In genomic region chr12:50111693-50112455, GRCh38 we compare ENCODE assay signal across 1 cellular context.
TF ChIP-seq lines count a peak whose summit lies in the region.

Gene COX14, plus strand, starts transcription at chr12:50112236. Its CDS starts 7,808 bp downstream, at chr12:50120044.

TF ChIP-seq in HEK293, 187 proteins besides CTCF, POLR2A, EP300 and RAD21 (continued from another document and continues in another):
- TF ChIP-seq ZNF148 (tag by site-specific recombination; IDR thresholded peaks at IDR 0.05; ENCODE audit: borderline replicate concordance) (no peak), ZNF692 (tag by site-specific recombination; IDR thresholded peaks at IDR 0.05) (peak; percentile 83), ZNF146 (tag by site-specific recombination; IDR thresholded peaks at IDR 0.05) (no peak), ZNF239 (tag by site-specific recombination; IDR thresholded peaks at IDR 0.05) (no peak), ZFHX2 (tag by site-specific recombination; conservative IDR thresholded peaks at IDR 0.05) (0 out of 2 replicates have a peak, but pooled peaks have one; percentile 8), ZBTB48 (tag by site-specific recombination; IDR thresholded peaks at IDR 0.05) (peak; percentile 85), ZNF24 (tag by site-specific recombination; IDR thresholded peaks at IDR 0.05) (peak; percentile 93), ZBTB6 (tag by site-specific recombination; IDR thresholded peaks at IDR 0.05) (no peak; the same call in 1 of the 2 replicates), PRDM10 (tag by site-specific recombination; IDR thresholded peaks at IDR 0.05) (no peak), ZNF248 (tag by site-specific recombination; IDR thresholded peaks at IDR 0.05) (no peak), ZSCAN30 (tag by site-specific recombination; IDR thresholded peaks at IDR 0.05) (peak; percentile 79), ZNF133 (tag by site-specific recombination; IDR thresholded peaks at IDR 0.05) (no peak), SP3 (tag by site-specific recombination; IDR thresholded peaks at IDR 0.05) (peak; percentile 90), ZNF529 (tag by site-specific recombination; IDR thresholded peaks at IDR 0.05; ENCODE audit: insufficient replicate concordance) (no peak), ZNF221 (tag by site-specific recombination; IDR thresholded peaks at IDR 0.05; ENCODE audit: borderline replicate concordance) (no peak), ZBTB11 (tag by site-specific recombination; conservative IDR thresholded peaks at IDR 0.05; ENCODE audit: low read depth) (peak; percentile 81), ZNF76 (tag by site-specific recombination; IDR thresholded peaks at IDR 0.05; ENCODE audit: borderline replicate concordance, low read depth) (peak; percentile 70), ZXDB (tag by site-specific recombination; IDR thresholded peaks at IDR 0.05) (peak; percentile 86), GLI4 (tag by site-specific recombination; IDR thresholded peaks at IDR 0.05) (no peak), PATZ1 (tag by site-specific recombination; IDR thresholded peaks at IDR 0.05) (no peak; the same call in none of the 2 replicates), ZNF23 (tag by site-specific recombination; IDR thresholded peaks at IDR 0.05; ENCODE audit: borderline replicate concordance) (no peak), TRIM28 (IDR thresholded peaks at IDR 0.05; ENCODE audit: borderline replicate concordance, low read length) (peak; percentile 75; the same call in 1 of the 2 replicates), HIC1 (tag by site-specific recombination; IDR thresholded peaks at IDR 0.05) (no peak), ZNF670 (tag by site-specific recombination; IDR thresholded peaks at IDR 0.05; ENCODE audit: low read depth) (no peak), ZNF175 (tag by site-specific recombination; IDR thresholded peaks at IDR 0.05) (no peak), BCL6B (tag by site-specific recombination; IDR thresholded peaks at IDR 0.05) (no peak), SCRT2 (tag by site-specific recombination; IDR thresholded peaks at IDR 0.05) (peak; percentile 56; the same call in 1 of the 2 replicates), WT1 (tag by site-specific recombination; IDR thresholded peaks at IDR 0.05) (peak; percentile 35; the same call in 1 of the 2 replicates), ZFP37 (tag by site-specific recombination; IDR thresholded peaks at IDR 0.05) (peak; percentile 95), ZNF701 (tag by site-specific recombination; IDR thresholded peaks at IDR 0.05) (no peak), ZNF639 (tag by site-specific recombination; IDR thresholded peaks at IDR 0.05) (peak; percentile 66; the same call in 1 of the 2 replicates), ZNF37A (tag by site-specific recombination; IDR thresholded peaks at IDR 0.05) (no peak), KLF16 (tag by site-specific recombination; IDR thresholded peaks at IDR 0.05) (peak; percentile 92), ZNF600 (tag by site-specific recombination; IDR thresholded peaks at IDR 0.05) (peak; percentile 97)
